39 cellular contexts compared by ENCODE assay signal in genomic region chr5:77907786-77908185, GRCh38.
"Had no signal": no experiment of that assay in that cellular context is flagged by ENCODE, and none has a peak within 500 bp of the region (broad histone marks: within the 10 kb centered on the region; RNA-seq: fewer than 3 reads in every experiment).

No MANE protein-coding gene starts in this region.

- H3K36me3 Mint-ChIP-seq: activated naive CD4-positive, alpha-beta T cell treated with anti-CD3 and anti-CD28 coated beads, Interleukin-2, amount 10 ng/mL, durations not matched to agents 7 days and 5 days; activated naive CD4-positive, alpha-beta T cell treated with anti-CD3 and anti-CD28 coated beads, Interleukin-2, amount 50 U/mL, for 24 hours; activated naive CD4-positive, alpha-beta T cell treated with anti-CD3 and anti-CD28 coated beads, Interleukin-2, amount 50 U/mL, for 72 hours; activated naive CD8-positive, alpha-beta T cell; activated naive CD8-positive, alpha-beta T cell treated with anti-CD3 and anti-CD28 coated beads for 36 hours; activated naive CD8-positive, alpha-beta T cell treated with anti-CD3 and anti-CD28 coated beads, Interleukin-2, amount 10 ng/mL, durations not matched to agents 7 days and 5 days; brain had no signal

- H3K27ac Mint-ChIP-seq: activated naive CD4-positive, alpha-beta T cell treated with anti-CD3 and anti-CD28 coated beads for 36 hours; activated naive CD4-positive, alpha-beta T cell treated with anti-CD3 and anti-CD28 coated beads, Interleukin-2, amount 10 ng/mL, durations not matched to agents 7 days and 5 days; activated naive CD4-positive, alpha-beta T cell treated with anti-CD3 and anti-CD28 coated beads, Interleukin-2, amount 50 U/mL, for 24 hours; activated naive CD4-positive, alpha-beta T cell treated with anti-CD3 and anti-CD28 coated beads, Interleukin-2, amount 50 U/mL, for 72 hours; activated naive CD8-positive, alpha-beta T cell; activated naive CD8-positive, alpha-beta T cell treated with anti-CD3 and anti-CD28 coated beads for 36 hours; activated naive CD8-positive, alpha-beta T cell treated with anti-CD3 and anti-CD28 coated beads, Interleukin-2, amount 10 ng/mL, durations not matched to agents 7 days and 5 days; activated naive CD8-positive, alpha-beta T cell treated with anti-CD3 and anti-CD28 coated beads, Interleukin-2, amount 50 U/mL, for 24 hours; activated T-cell treated with anti-CD3 and anti-CD28 coated beads, Interleukin-2, amount 50 U/mL, for 24 hours; activated T-cell treated with anti-CD3 and anti-CD28 coated beads, Interleukin-2, amount 50 U/mL, for 72 hours; activated T-helper 1 cell treated with anti-CD3 and anti-CD28 coated beads, Interleukin-12 subunit alpha, Interleukin-12 subunit beta, Interleukin-2, Interleukin-4 antibody, amounts not matched to agents 30 ng/mL and 10 ng/mL and 1 ng/mL, durations not matched to agents 14 hours and 24 hours and 36 hours; activated T-helper 17 cell treated with anti-CD3 and anti-CD28 coated beads, Interleukin-2, amount 50 U/mL, for 72 hours; activated T-helper 2 cell treated with anti-CD3 and anti-CD28 coated beads, Interferon-gamma antibody, Interleukin-2, Interleukin-4, amounts not matched to agents 10 μg/mL and 5 μg/mL and 100 μg/mL, durations not matched to agents 14 hours and 24 hours and 36 hours; brain had no signal

- FAIRE-seq: astrocyte, bronchial epithelial cell had no signal

- H3K9me3 ChIP-seq: adrenal gland, ascending aorta, body of pancreas, breast epithelium had no signal

- H3K4me3 Mint-ChIP-seq: activated naive CD4-positive, alpha-beta T cell treated with anti-CD3 and anti-CD28 coated beads for 36 hours; activated naive CD4-positive, alpha-beta T cell treated with anti-CD3 and anti-CD28 coated beads, Interleukin-2, amount 10 ng/mL, durations not matched to agents 7 days and 5 days; activated naive CD4-positive, alpha-beta T cell treated with anti-CD3 and anti-CD28 coated beads, Interleukin-2, amount 50 U/mL, for 24 hours; activated naive CD8-positive, alpha-beta T cell; activated naive CD8-positive, alpha-beta T cell treated with anti-CD3 and anti-CD28 coated beads for 36 hours; activated naive CD8-positive, alpha-beta T cell treated with anti-CD3 and anti-CD28 coated beads, Interleukin-2, amount 10 ng/mL, durations not matched to agents 7 days and 5 days; activated naive CD8-positive, alpha-beta T cell treated with anti-CD3 and anti-CD28 coated beads, Interleukin-2, amount 50 U/mL, for 24 hours; activated T-cell treated with anti-CD3 and anti-CD28 coated beads, Interleukin-2, amount 50 U/mL, for 24 hours; activated T-cell treated with anti-CD3 and anti-CD28 coated beads, Interleukin-2, amount 50 U/mL, for 4 hours; activated T-cell treated with anti-CD3 and anti-CD28 coated beads, Interleukin-2, amount 50 U/mL, for 72 hours; activated T-helper 1 cell treated with anti-CD3 and anti-CD28 coated beads, Interleukin-12 subunit alpha, Interleukin-12 subunit beta, Interleukin-2, Interleukin-4 antibody, amounts not matched to agents 30 ng/mL and 10 ng/mL and 1 ng/mL, durations not matched to agents 14 hours and 24 hours and 36 hours; activated T-helper 17 cell treated with anti-CD3 and anti-CD28 coated beads, Interleukin-2, amount 50 U/mL, for 72 hours; brain; central memory CD8-positive, alpha-beta T cell had no signal

- H3K27me3 ChIP-seq: adrenal gland, ascending aorta, body of pancreas, brain microvascular endothelial cell, breast epithelium, cardiac muscle cell had no signal

- H3K4me3 ChIP-seq: adrenal gland, ascending aorta, body of pancreas, breast epithelium, cardiac muscle cell had no signal

- H3K36me3 ChIP-seq: adrenal gland, ascending aorta, brain microvascular endothelial cell, breast epithelium, cardiac muscle cell had no signal

- H3K4me1 ChIP-seq: adrenal gland, ascending aorta, body of pancreas, breast epithelium had no signal

- ATAC-seq: activated naive CD4-positive, alpha-beta T cell treated with anti-CD3 and anti-CD28 coated beads, Interleukin-2, amount 50 U/mL, for 72 hours; activated naive CD8-positive, alpha-beta T cell treated with anti-CD3 and anti-CD28 coated beads, Interleukin-2, amount 50 U/mL, for 24 hours; activated T-cell treated with anti-CD3 and anti-CD28 coated beads, Interleukin-2, amount 50 U/mL, for 4 hours; activated T-cell treated with anti-CD3 and anti-CD28 coated beads, Interleukin-2, amount 50 U/mL, for 72 hours; activated T-helper 17 cell treated with anti-CD3 and anti-CD28 coated beads, Interleukin-2, amount 50 U/mL, for 72 hours; body of pancreas had no signal

- DNase-seq: activated effector memory CD4-positive, alpha-beta T cell treated with anti-CD3 and anti-CD28 coated beads, Interleukin-2, amount 50 U/mL, for 16 hours; activated effector memory CD4-positive, alpha-beta T cell treated with Interleukin-2 at 50 U/mL for 16 hours; activated gamma-delta T cell; activated gamma-delta T cell treated with Interleukin-2 at 50 U/mL for 16 hours; activated naive CD4-positive, alpha-beta T cell; activated naive CD4-positive, alpha-beta T cell treated with anti-CD3 and anti-CD28 coated beads for 36 hours; activated naive CD4-positive, alpha-beta T cell treated with anti-CD3 and anti-CD28 coated beads, Interleukin-2, amount 10 ng/mL, durations not matched to agents 7 days and 5 days; activated naive CD4-positive, alpha-beta T cell treated with anti-CD3 and anti-CD28 coated beads, Interleukin-2, amount 50 U/mL, for 16 hours; activated naive CD4-positive, alpha-beta T cell treated with Interleukin-2 at 50 U/mL for 16 hours; activated naive CD8-positive, alpha-beta T cell treated with anti-CD3 and anti-CD28 coated beads for 36 hours; activated naive CD8-positive, alpha-beta T cell treated with anti-CD3 and anti-CD28 coated beads, Interleukin-2, amount 10 ng/mL, durations not matched to agents 7 days and 5 days; activated naive CD8-positive, alpha-beta T cell treated with anti-CD3 and anti-CD28 coated beads, Interleukin-2, amount 50 U/mL, for 24 hours; activated T-cell treated with anti-CD3 and anti-CD28 coated beads, Interleukin-2, amount 50 U/mL, for 24 hours; activated T-cell treated with anti-CD3 and anti-CD28 coated beads, Interleukin-2, amount 50 U/mL, for 4 hours; activated T-cell treated with anti-CD3 and anti-CD28 coated beads, Interleukin-2, amount 50 U/mL, for 48 hours; activated T-cell treated with anti-CD3 and anti-CD28 coated beads, Interleukin-2, amount 50 U/mL, for 72 hours; adrenal gland; amniotic stem cell; amygdala; anterior cingulate cortex; aorta; body of pancreas; brain microvascular endothelial cell; caudate nucleus; central memory CD4-positive, alpha-beta T cell; cerebellar nuclear complex had no signal

- H3K27ac ChIP-seq: adrenal gland, ascending aorta, body of pancreas, brain microvascular endothelial cell, breast epithelium, cardiac muscle cell had no signal

- H3K4me1 Mint-ChIP-seq: activated naive CD4-positive, alpha-beta T cell treated with anti-CD3 and anti-CD28 coated beads, Interleukin-2, amount 10 ng/mL, durations not matched to agents 7 days and 5 days; activated naive CD4-positive, alpha-beta T cell treated with anti-CD3 and anti-CD28 coated beads, Interleukin-2, amount 50 U/mL, for 24 hours; activated naive CD8-positive, alpha-beta T cell treated with anti-CD3 and anti-CD28 coated beads for 36 hours; activated naive CD8-positive, alpha-beta T cell treated with anti-CD3 and anti-CD28 coated beads, Interleukin-2, amount 10 ng/mL, durations not matched to agents 7 days and 5 days; activated naive CD8-positive, alpha-beta T cell treated with anti-CD3 and anti-CD28 coated beads, Interleukin-2, amount 50 U/mL, for 24 hours; activated T-helper 17 cell treated with anti-CD3 and anti-CD28 coated beads, Interleukin-2, amount 50 U/mL, for 72 hours; central memory CD8-positive, alpha-beta T cell had no signal

- H3K9me3 Mint-ChIP-seq: activated naive CD4-positive, alpha-beta T cell treated with anti-CD3 and anti-CD28 coated beads for 36 hours; activated naive CD4-positive, alpha-beta T cell treated with anti-CD3 and anti-CD28 coated beads, Interleukin-2, amount 10 ng/mL, durations not matched to agents 7 days and 5 days; activated naive CD4-positive, alpha-beta T cell treated with anti-CD3 and anti-CD28 coated beads, Interleukin-2, amount 50 U/mL, for 24 hours; activated naive CD4-positive, alpha-beta T cell treated with anti-CD3 and anti-CD28 coated beads, Interleukin-2, amount 50 U/mL, for 72 hours; activated naive CD8-positive, alpha-beta T cell treated with anti-CD3 and anti-CD28 coated beads for 36 hours; activated naive CD8-positive, alpha-beta T cell treated with anti-CD3 and anti-CD28 coated beads, Interleukin-2, amount 10 ng/mL, durations not matched to agents 7 days and 5 days; activated naive CD8-positive, alpha-beta T cell treated with anti-CD3 and anti-CD28 coated beads, Interleukin-2, amount 50 U/mL, for 24 hours; activated T-cell treated with anti-CD3 and anti-CD28 coated beads, Interleukin-2, amount 50 U/mL, for 24 hours; activated T-cell treated with anti-CD3 and anti-CD28 coated beads, Interleukin-2, amount 50 U/mL, for 4 hours; activated T-cell treated with anti-CD3 and anti-CD28 coated beads, Interleukin-2, amount 50 U/mL, for 72 hours; activated T-helper 1 cell treated with anti-CD3 and anti-CD28 coated beads, Interleukin-12 subunit alpha, Interleukin-12 subunit beta, Interleukin-2, Interleukin-4 antibody, amounts not matched to agents 30 ng/mL and 10 ng/mL and 1 ng/mL, durations not matched to agents 14 hours and 24 hours and 36 hours; activated T-helper 17 cell treated with anti-CD3 and anti-CD28 coated beads, Interleukin-2, amount 50 U/mL, for 72 hours; activated T-helper 2 cell treated with anti-CD3 and anti-CD28 coated beads, Interferon-gamma antibody, Interleukin-2, Interleukin-4, amounts not matched to agents 10 μg/mL and 5 μg/mL and 100 μg/mL, durations not matched to agents 14 hours and 24 hours and 36 hours; central memory CD8-positive, alpha-beta T cell had no signal
